21 cellular contexts compared by ENCODE assay signal in genomic region chr5:136007271-136007670, GRCh38. TPM values are rescaled to one million over a fixed set of nuclear protein-coding genes. Genes with fewer than 3 reads are reported as not detected.
DNase-seq lines count a peak whose midpoint lies in the region; ATAC-seq, FAIRE-seq and TF ChIP-seq lines count a peak whose summit lies in the region.
"Had no signal": no experiment of that assay in that cellular context is flagged by ENCODE, and none has a peak within 500 bp of the region (broad histone marks: within the 10 kb centered on the region; RNA-seq: fewer than 3 reads in every experiment).

No MANE protein-coding gene starts in this region.

- H3K79me2 ChIP-seq in HepG2 (ENCODE audit: insufficient read depth, low read length), result no peaks in the 10 kb centered on the region

- H3K36me3 ChIP-seq in bronchial epithelial cell (ENCODE audit: control insufficient read depth, insufficient read depth, low read length), result no peaks in the 10 kb centered on the region
- H3K36me3 ChIP-seq in HepG2 (replicated peaks in 1 of 2; ENCODE audit: control insufficient read depth in 1 of 2, insufficient read depth in 2 of 2, low read length in 2 of 2), result no peaks in the 10 kb centered on the region
- H3K36me3 ChIP-seq in stomach, result no peaks in the 10 kb centered on the region
- H3K36me3 ChIP-seq in kidney (ENCODE audit: control insufficient read depth in 1 of 2, insufficient read depth in 2 of 2, low read length in 2 of 2), result no peaks in the 10 kb centered on the region
- H3K36me3 ChIP-seq: heart right ventricle, Peyer's patch, right lobe of liver, thyroid gland had no signal

- intact Hi-C loops in HepG2 (cut with micrococcal nuclease; ENCODE audit: unreplicated experiment) (no loop called here), stomach (cut with DNase I; ENCODE audit: low total_unique reads) (no loop called here), kidney (cut with DNase I) (no loop called here)

- H3K27ac ChIP-seq in HepG2 (ENCODE audit: extremely low read length, insufficient read depth, low read length), result peak overlapping the region; percentile 17
- peak overlapping the region in 3 of 5 donors; percentile 43 to 68 (median 46) for H3K27ac ChIP-seq in stomach
- H3K27ac ChIP-seq in kidney (ENCODE audit: low read depth in 2 of 2, low read length in 2 of 2), result no peak overlapping the region
- H3K27ac ChIP-seq: C4-2B, right lobe of liver, thyroid gland had no signal

- TF ChIP-seq POLR2A in HepG2 (IDR thresholded peaks at IDR 0.05; ENCODE audit: insufficient read depth in 1 of 2, low read depth in 2 of 2, low read length in 2 of 2) (no peak), stomach (IDR thresholded peaks at IDR 0.05) (no peak)

- H3K9me3 ChIP-seq in HepG2 (ENCODE audit: low read length) (no peaks in the 10 kb centered on the region), stomach (no peaks in the 10 kb centered on the region), kidney (ENCODE audit: control insufficient read depth in 1 of 2, low read length in 2 of 2) (no peaks in the 10 kb centered on the region)
- H3K9me3 ChIP-seq: heart right ventricle, mucosa of descending colon, Peyer's patch, right lobe of liver, thyroid gland had no signal

- H3K27me3 ChIP-seq in bronchial epithelial cell (ENCODE audit: control insufficient read depth, insufficient read depth, low read length), result no peaks in the 10 kb centered on the region
- H3K27me3 ChIP-seq in HepG2 (ENCODE audit: control insufficient read depth in 1 of 2, insufficient read depth in 2 of 2, low read length in 2 of 2), result no peaks in the 10 kb centered on the region
- no peaks in the 10 kb centered on the region for H3K27me3 ChIP-seq in stomach
- H3K27me3 ChIP-seq: heart right ventricle, Peyer's patch, right lobe of liver, thyroid gland had no signal

- BruUV-seq in HepG2 (replicated peaks; lab: Mats Ljungman, UMichigan), result no TSS peak

- H3K36me3 Mint-ChIP-seq in activated naive CD4-positive, alpha-beta T cell treated with anti-CD3 and anti-CD28 coated beads, Interleukin-2, amount 10 ng/mL, durations not matched to agents 7 days and 5 days, result no peaks in the 10 kb centered on the region

- no peaks in the 10 kb centered on the region for H3K9me3 Mint-ChIP-seq in activated naive CD4-positive, alpha-beta T cell treated with anti-CD3 and anti-CD28 coated beads, Interleukin-2, amount 10 ng/mL, durations not matched to agents 7 days and 5 days
- H3K9me3 Mint-ChIP-seq: activated naive CD4-positive, alpha-beta T cell treated with anti-CD3 and anti-CD28 coated beads for 36 hours had no signal

- peaks cover 31% of the 10 kb centered on the region for H3K4me1 ChIP-seq in HepG2 (ENCODE audit: insufficient read depth, low read length)
- peaks cover 0 to 28% (median 12%) of the 10 kb centered on the region in 4 donors for H3K4me1 ChIP-seq in stomach
- H3K4me1 ChIP-seq in kidney (ENCODE audit: control insufficient read depth in 1 of 2, insufficient read depth in 1 of 2, low read depth in 1 of 2, low read length in 2 of 2), result no peaks in the 10 kb centered on the region
- H3K4me1 ChIP-seq: right lobe of liver had no signal

- TF ChIP-seq RAD21 in HepG2 (CRISPR knock-in tag; IDR thresholded peaks at IDR 0.05), result no peak

- no peaks in the 10 kb centered on the region for H3K27me3 Mint-ChIP-seq in activated naive CD4-positive, alpha-beta T cell treated with anti-CD3 and anti-CD28 coated beads, Interleukin-2, amount 10 ng/mL, durations not matched to agents 7 days and 5 days

- WGBS in HepG2 (ENCODE audit: low lambda C conversion rate), result 75% methylated on average over 4 of the region's 4 CpGs
- 75 to 88% (median 86%) methylated on average over 4 of the region's 4 CpGs for WGBS in stomach, 5 donors

- CTCF ChIA-PET in HepG2 (lab: Yijun Ruan, JAX; ENCODE audit: low intra/inter-chr PET ratio, low total read pairs), result no interaction called here
- CTCF ChIA-PET in activated naive CD4-positive, alpha-beta T cell treated with anti-CD3 and anti-CD28 coated beads, Interleukin-2, amount 10 ng/mL, durations not matched to agents 7 days and 5 days (lab: Charles Lee), result no interaction called here

- no peak overlapping the region for H2AFZ ChIP-seq in HepG2 (ENCODE audit: low read length)

- H3K4me1 Mint-ChIP-seq in activated naive CD4-positive, alpha-beta T cell treated with anti-CD3 and anti-CD28 coated beads, Interleukin-2, amount 10 ng/mL, durations not matched to agents 7 days and 5 days, result no peaks in the 10 kb centered on the region

- H3K9ac ChIP-seq in HepG2 (ENCODE audit: insufficient read depth, low read depth, low read length), result no peak overlapping the region
- no peak overlapping the region for H3K9ac ChIP-seq in kidney (ENCODE audit: low read length in 2 of 2)

- no peak for FAIRE-seq in bronchial epithelial cell (lab: Jason Lieb, UNC)
- FAIRE-seq in HepG2 (lab: Jason Lieb, UNC), result peak; percentile 21
- no peak for FAIRE-seq in kidney (lab: Jason Lieb, UNC)

- peak; percentile 86 for ATAC-seq in HepG2
- ATAC-seq: K562 had no signal

- no peak overlapping the region for H3K4me3 Mint-ChIP-seq in activated naive CD4-positive, alpha-beta T cell treated with anti-CD3 and anti-CD28 coated beads, Interleukin-2, amount 10 ng/mL, durations not matched to agents 7 days and 5 days
- H3K4me3 Mint-ChIP-seq: activated naive CD4-positive, alpha-beta T cell treated with anti-CD3 and anti-CD28 coated beads for 36 hours had no signal

- POLR2A ChIA-PET in HepG2 (lab: Yijun Ruan, JAX), result interaction anchor here (1.5 kb wide), 1 partner anchor 46 kb away, joined by 5 read pairs; no protein-coding TSS in a partner anchor

- no peaks in the 10 kb centered on the region for H4K20me1 ChIP-seq in HepG2 (ENCODE audit: insufficient read depth, low read length)

- H3K4me3 ChIP-seq in bronchial epithelial cell (ENCODE audit: low read depth, low read length), result no peak overlapping the region
- no peak overlapping the region for H3K4me3 ChIP-seq in HepG2 (replicated peaks in 1 of 3; ENCODE audit: insufficient read depth in 1 of 3, low read depth in 2 of 3, low read length in 3 of 3)
- H3K4me3 ChIP-seq in stomach, result no peak overlapping the region
- no peak overlapping the region for H3K4me3 ChIP-seq in kidney (ENCODE audit: low read length in 2 of 2)
- H3K4me3 ChIP-seq: heart right ventricle, K562, mucosa of descending colon, Peyer's patch, right lobe of liver, thyroid gland had no signal

- TF ChIP-seq CTCF in bronchial epithelial cell (IDR thresholded peaks at IDR 0.05; ENCODE audit: insufficient read depth, low read length, severe bottlenecking), result no peak
- no peak for TF ChIP-seq CTCF in HepG2 (CRISPR knock-in tag; IDR thresholded peaks at IDR 0.05)
- no peak for TF ChIP-seq CTCF in stomach (IDR thresholded peaks at IDR 0.05)
- no peak for TF ChIP-seq CTCF in kidney (IDR thresholded peaks at IDR 0.05; ENCODE audit: borderline replicate concordance, extremely low read depth, insufficient read depth)

- no peak; a peak in 1 of 4 replicates for TF ChIP-seq EP300 in HepG2 (IDR thresholded peaks at IDR 0.05; ENCODE audit: low read depth in 2 of 2, low read length in 2 of 2)
- TF ChIP-seq EP300 in HepG2 (CRISPR knock-in tag; IDR thresholded peaks at IDR 0.05; ENCODE audit: borderline replicate concordance), result no peak
- no peak for TF ChIP-seq EP300 in stomach (IDR thresholded peaks at IDR 0.05)

- no peak overlapping the region for H3K27ac Mint-ChIP-seq in activated naive CD4-positive, alpha-beta T cell treated with anti-CD3 and anti-CD28 coated beads, Interleukin-2, amount 10 ng/mL, durations not matched to agents 7 days and 5 days
- H3K27ac Mint-ChIP-seq: activated naive CD4-positive, alpha-beta T cell treated with anti-CD3 and anti-CD28 coated beads for 36 hours had no signal

- no peak overlapping the region for H3K4me2 ChIP-seq in HepG2 (ENCODE audit: low read depth, low read length)

- DNase-seq in M059J (ENCODE audit: low read depth) (peak; percentile 29), bronchial epithelial cell (ENCODE audit: low read depth) (peak; percentile 54), HepG2 (ENCODE audit: low spot score) (peak; percentile 62), stomach (no peak), KBM-7 (no peak), kidney (no peak)
- no peak for DNase-seq in activated naive CD4-positive, alpha-beta T cell treated with anti-CD3 and anti-CD28 coated beads, Interleukin-2, amount 10 ng/mL, durations not matched to agents 7 days and 5 days
- DNase-seq: activated CD4-positive, alpha-beta T cell treated with anti-CD3 and anti-CD28 coated beads, Interleukin-2, amount 50 U/mL, for 4 hours; activated naive CD4-positive, alpha-beta T cell treated with anti-CD3 and anti-CD28 coated beads for 36 hours; erythroblast; heart right ventricle; mucosa of descending colon; NCI-H1105 treated with DMSO at 0.1 percent for 48 hours; occipital lobe; Peyer's patch; right lobe of liver; thyroid gland had no signal

- in situ Hi-C loops in HepG2 (cut with HindIII; ENCODE audit: extremely low pct_ligation_motif_present, low pct_unique_long_range_greater_than_20kb) (no loop called here), KBM-7 (cut with MboI; ENCODE audit: low pct_unique_long_range_greater_than_20kb, low sequenced_read_pairs) (no loop called here)

RNA-seq across cellular contexts. Expression of gene TGFBI, which starts 21.5 kb away (rescaled TPM):
- total RNA-seq in M059J (2014; rRNA removed; shearing (Covaris generic)), result 567 and 744 TPM in 2 replicates
- total RNA-seq in bronchial epithelial cell (211 and 218 TPM in 2 replicates), HepG2 (2016; rRNA removed; fragmentation: Illumina TruSeq; extraction: Trizol) (138 and 275 TPM in 2 replicates), stomach (100 to 1,000 TPM in 1 of 5 donors, 10 to 100 TPM in 4; 24.5 to 180 (median 70.1) TPM), kidney (78.5 TPM)
- total RNA-seq in HepG2 (2016; cell fraction: cytosol; rRNA removed; fragmentation: Illumina TruSeq; extraction: Trizol; ENCODE audit: low read depth), result 50.3 and 55.8 TPM in 2 replicates
- total RNA-seq in HepG2 (2016; cell fraction: insoluble cytoplasmic fraction; rRNA removed; fragmentation: Illumina TruSeq; extraction: Trizol), result 131 and 276 TPM in 2 replicates
- 113 and 131 TPM in 2 replicates for total RNA-seq in HepG2 (2016; cell fraction: membrane; rRNA removed; fragmentation: Illumina TruSeq; extraction: Trizol)
- total RNA-seq in HepG2 (2016; cell fraction: nucleus; rRNA removed; fragmentation: Illumina TruSeq; extraction: Trizol), result 247 and 314 TPM in 2 replicates
- polyA plus RNA-seq in HepG2 (2011; rRNA removed) (441 and 457 TPM in 2 replicates), stomach (100 to 1,000 TPM in 1 of 3 donors, 10 to 100 TPM in 2; 43.5 to 116 (median 54.4) TPM), kidney (ENCODE audit: insufficient read depth, low read depth, low replicate concordance) (36.4 TPM)
- polyA plus RNA-seq in HepG2 (2011; cell fraction: cytosol; rRNA removed), result 304 and 337 TPM in 2 replicates
- polyA plus RNA-seq in HepG2 (2011; cell fraction: nucleus; rRNA removed), result 658 and 897 TPM in 2 replicates
- polyA plus RNA-seq in HepG2 (2012), result 309 and 371 TPM in 2 replicates
- polyA plus RNA-seq in HepG2 (2016; cell fraction: cytosol; fragmentation: Illumina TruSeq; extraction: Trizol; ENCODE audit: low read depth), result 43.1 and 46.7 TPM in 2 replicates
- polyA plus RNA-seq in HepG2 (2016; cell fraction: insoluble cytoplasmic fraction; fragmentation: Illumina TruSeq; extraction: Trizol; ENCODE audit: low read depth), result 120 and 134 TPM in 2 replicates
- 83.1 and 98.3 TPM in 2 replicates for polyA plus RNA-seq in HepG2 (2016; cell fraction: membrane; fragmentation: Illumina TruSeq; extraction: Trizol; ENCODE audit: low read depth)
- 385 and 414 TPM in 2 replicates for polyA plus RNA-seq in HepG2 (2016; cell fraction: nucleus; fragmentation: Illumina TruSeq; extraction: Trizol; ENCODE audit: insufficient read depth, low read depth)
- 25.5 and 364 TPM in 2 replicates for polyA minus RNA-seq in HepG2 (2011; rRNA and poly(A)+ RNA removed; ENCODE audit: low replicate concordance)
- polyA minus RNA-seq in HepG2 (2011; cell fraction: cytosol; rRNA and poly(A)+ RNA removed), result 249 and 302 TPM in 2 replicates
- polyA minus RNA-seq in HepG2 (2011; cell fraction: nucleus; rRNA and poly(A)+ RNA removed), result 204 and 216 TPM in 2 replicates
- total RNA-seq: activated naive CD4-positive, alpha-beta T cell treated with anti-CD3 and anti-CD28 coated beads for 36 hours had no signal

RNA-seq across cellular contexts. Expression of gene LECT2, which starts 52.5 kb away (rescaled TPM):
- not detected in 2 replicates for total RNA-seq in M059J (2014; rRNA removed; shearing (Covaris generic))
- total RNA-seq in bronchial epithelial cell (not detected in 2 replicates), HepG2 (2016; rRNA removed; fragmentation: Illumina TruSeq; extraction: Trizol) (not detected in 2 replicates), stomach (not detected), kidney (not detected)
- not detected in 2 replicates for total RNA-seq in HepG2 (2016; cell fraction: cytosol; rRNA removed; fragmentation: Illumina TruSeq; extraction: Trizol; ENCODE audit: low read depth)
- 0.11 and 0.27 TPM in 2 replicates for total RNA-seq in HepG2 (2016; cell fraction: insoluble cytoplasmic fraction; rRNA removed; fragmentation: Illumina TruSeq; extraction: Trizol)
- not detected in 2 replicates for total RNA-seq in HepG2 (2016; cell fraction: membrane; rRNA removed; fragmentation: Illumina TruSeq; extraction: Trizol)
- not detected in 2 replicates for total RNA-seq in HepG2 (2016; cell fraction: nucleus; rRNA removed; fragmentation: Illumina TruSeq; extraction: Trizol)
- polyA plus RNA-seq in HepG2 (2011; rRNA removed) (not detected in 2 replicates), stomach (not detected), kidney (ENCODE audit: insufficient read depth, low read depth, low replicate concordance) (not detected)
- polyA plus RNA-seq in HepG2 (2011; cell fraction: cytosol; rRNA removed), result not detected in 2 replicates
- 0.26 TPM in 1 of 2 replicates, not detected in the other for polyA plus RNA-seq in HepG2 (2011; cell fraction: nucleus; rRNA removed)
- 1.2 and 1.7 TPM in 2 replicates for polyA plus RNA-seq in HepG2 (2012)
- not detected in 2 replicates for polyA plus RNA-seq in HepG2 (2016; cell fraction: cytosol; fragmentation: Illumina TruSeq; extraction: Trizol; ENCODE audit: low read depth)
- polyA plus RNA-seq in HepG2 (2016; cell fraction: insoluble cytoplasmic fraction; fragmentation: Illumina TruSeq; extraction: Trizol; ENCODE audit: low read depth), result not detected in 2 replicates
- not detected in 2 replicates for polyA plus RNA-seq in HepG2 (2016; cell fraction: membrane; fragmentation: Illumina TruSeq; extraction: Trizol; ENCODE audit: low read depth)
- polyA plus RNA-seq in HepG2 (2016; cell fraction: nucleus; fragmentation: Illumina TruSeq; extraction: Trizol; ENCODE audit: insufficient read depth, low read depth), result not detected in 2 replicates
- not detected in 2 replicates for polyA minus RNA-seq in HepG2 (2011; rRNA and poly(A)+ RNA removed; ENCODE audit: low replicate concordance)
- not detected in 2 replicates for polyA minus RNA-seq in HepG2 (2011; cell fraction: cytosol; rRNA and poly(A)+ RNA removed)
- polyA minus RNA-seq in HepG2 (2011; cell fraction: nucleus; rRNA and poly(A)+ RNA removed), result not detected in 2 replicates
- total RNA-seq: activated naive CD4-positive, alpha-beta T cell treated with anti-CD3 and anti-CD28 coated beads for 36 hours; dermis blood vessel endothelial cell; heart right ventricle; K562; kidney epithelial cell; mucosa of descending colon; occipital lobe; Peyer's patch; thyroid gland had no signal
- polyA plus RNA-seq: heart right ventricle, K562 had no signal

Comparison
In these comparisons a context has a peak if more than half of its experiments do, and no peak if none do; other contexts are left out.
1. DNase-seq: peak in M059J (single experiment), bronchial epithelial cell (single experiment) and HepG2 (single experiment); none in stomach (single experiment), KBM-7 (single experiment), kidney (single experiment) and activated naive CD4-positive, alpha-beta T cell treated with anti-CD3 and anti-CD28 coated beads, Interleukin-2, amount 10 ng/mL, durations not matched to agents 7 days and 5 days (single experiment).
2. H3K27ac ChIP-seq: peak in HepG2 (single experiment) and stomach (3 of 5); none in kidney (0 of 2).